In the genomic region with DNA sequence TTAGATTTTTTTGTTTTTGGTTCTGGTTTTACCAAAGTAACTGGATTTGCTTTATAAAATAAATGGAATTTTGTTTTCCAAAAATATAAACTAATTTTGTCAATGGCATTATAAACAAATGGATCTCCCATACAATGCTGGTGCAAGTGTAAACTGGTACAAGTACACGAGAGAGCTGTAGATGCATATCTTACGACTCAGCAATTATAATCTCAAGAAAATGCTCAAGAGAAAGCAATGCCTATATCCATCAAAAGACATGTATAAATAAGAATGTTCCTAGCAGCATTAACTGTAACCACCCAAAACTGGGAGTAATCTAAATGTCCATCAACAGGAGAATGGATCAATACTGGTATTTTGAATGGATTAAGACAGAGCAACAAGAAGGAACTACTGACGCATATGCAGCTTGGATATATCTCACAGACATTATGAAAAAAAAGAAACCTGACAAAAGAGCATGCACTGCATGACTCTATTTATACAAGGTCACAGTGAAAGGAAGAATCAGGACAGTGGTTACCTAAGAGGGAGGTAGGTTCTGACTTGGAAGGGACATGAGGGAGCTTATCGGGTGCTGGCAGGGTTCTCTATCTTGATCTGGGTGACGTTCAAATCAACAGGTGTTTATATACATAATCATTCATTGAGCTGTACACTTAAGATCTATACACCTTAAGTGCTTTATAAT, we compare ENCODE assay signal across 14 cellular contexts.
"Had no signal": no experiment of that assay in that cellular context is flagged by ENCODE, and none has a peak within 500 bp of the region (broad histone marks: within the 10 kb centered on the region; RNA-seq: fewer than 3 reads in every experiment).

No MANE protein-coding gene starts in this region.

- H3K4me3 Mint-ChIP-seq: activated CD4-positive, alpha-beta T cell treated with anti-CD3 and anti-CD28 coated beads, Interleukin-2, amount 10 ng/mL, durations not matched to agents 7 days and 5 days; activated T-helper 1 cell treated with anti-CD3 and anti-CD28 coated beads, Interleukin-12 subunit alpha, Interleukin-12 subunit beta, Interleukin-2, Interleukin-4 antibody, amounts not matched to agents 30 ng/mL and 10 ng/mL and 1 ng/mL, durations not matched to agents 14 hours and 24 hours and 36 hours had no signal

- H3K27ac ChIP-seq: coronary artery, parathyroid adenoma, skin epidermis, vagina had no signal

- H3K27ac Mint-ChIP-seq: activated T-helper 1 cell treated with anti-CD3 and anti-CD28 coated beads, Interleukin-12 subunit alpha, Interleukin-12 subunit beta, Interleukin-2, Interleukin-4 antibody, amounts not matched to agents 30 ng/mL and 10 ng/mL and 1 ng/mL, durations not matched to agents 14 hours and 24 hours and 36 hours had no signal

- H3K27me3 Mint-ChIP-seq: activated CD4-positive, alpha-beta T cell treated with anti-CD3 and anti-CD28 coated beads, Interleukin-2, amount 10 ng/mL, durations not matched to agents 7 days and 5 days had no signal

- H3K9me3 Mint-ChIP-seq: activated CD4-positive, alpha-beta T cell treated with anti-CD3 and anti-CD28 coated beads, Interleukin-2, amount 10 ng/mL, durations not matched to agents 7 days and 5 days; activated T-helper 1 cell treated with anti-CD3 and anti-CD28 coated beads, Interleukin-12 subunit alpha, Interleukin-12 subunit beta, Interleukin-2, Interleukin-4 antibody, amounts not matched to agents 30 ng/mL and 10 ng/mL and 1 ng/mL, durations not matched to agents 14 hours and 24 hours and 36 hours had no signal

- H3K9me3 ChIP-seq: heart right ventricle, thyroid gland, vagina had no signal

- DNase-seq: activated CD4-positive, alpha-beta T cell treated with anti-CD3 and anti-CD28 coated beads, Interleukin-2, amount 10 ng/mL, durations not matched to agents 7 days and 5 days; activated naive CD4-positive, alpha-beta T cell treated with Interleukin-2 at 50 U/mL for 16 hours; caudate nucleus; effector CD8-positive, alpha-beta T cell; heart right ventricle; islet precursor cell; retina; T-helper 1 cell had no signal

- H3K27me3 ChIP-seq: heart right ventricle, thyroid gland, vagina had no signal

- H3K4me3 ChIP-seq: coronary artery, heart right ventricle, skin epidermis, thyroid gland, vagina had no signal
